19 cellular contexts compared by ENCODE assay signal in genomic region chr17:258045-258734, GRCh38.
DNase-seq lines count a peak whose midpoint lies in the region; ATAC-seq and TF ChIP-seq lines count a peak whose summit lies in the region.
"Had no signal": no experiment of that assay in that cellular context is flagged by ENCODE, and none has a peak within 500 bp of the region (broad histone marks: within the 10 kb centered on the region; RNA-seq: fewer than 3 reads in every experiment).

No MANE protein-coding gene starts in this region.

- ATAC-seq in right cardiac atrium (peak in 1 of 2 donors; percentile 61), Right ventricle myocardium inferior (no peak)
- ATAC-seq: GM12878; K562; stimulated activated naive CD8-positive, alpha-beta T cell treated with anti-CD3 and anti-CD28 coated beads, Interleukin-15, Interleukin-2, amounts not matched to agents 100 U/mL and 50 U/mL, for 24 hours had no signal

- TF ChIP-seq CTCF in osteocyte (IDR thresholded peaks at IDR 0.05) (no peak), MCF 10A (IDR thresholded peaks at IDR 0.05; ENCODE audit: unreplicated experiment) (no peak), OCI-LY7 (conservative IDR thresholded peaks at IDR 0.05; ENCODE audit: low read length) (no peak), coronary artery (IDR thresholded peaks at IDR 0.05) (no peak)

- no peak overlapping the region for H2AFZ ChIP-seq in OCI-LY7 (ENCODE audit: low read length)
- H2AFZ ChIP-seq: hepatocyte had no signal

- intact Hi-C loops in right cardiac atrium (cut with DNase I), result no loop called here
- intact Hi-C loops in Right ventricle myocardium inferior (cut with DNase I), result no loop called here
- intact Hi-C loops in dendritic cell treated with granulocyte-macrophage colony-stimulating factor and Interleukin-4, amounts not matched to agents 40 ng/mL and 50 ng/mL, for 4 days (cut with micrococcal nuclease), result no loop called here
- intact Hi-C loops in MCF 10A (cut with micrococcal nuclease), result no loop called here
- intact Hi-C loops in OCI-LY7 (cut with micrococcal nuclease; ENCODE audit: unreplicated experiment), result no loop called here

- H3K4me3 ChIP-seq in right cardiac atrium (ENCODE audit: low read length) (no peak overlapping the region), OCI-LY7 (ENCODE audit: low read depth, low read length, poor library complexity, severe bottlenecking) (no peak overlapping the region), coronary artery (no peak overlapping the region)
- H3K4me3 ChIP-seq: GM12878, hepatocyte, K562, thyroid gland had no signal

- peaks cover 24% of the 10 kb centered on the region for H3K27me3 Mint-ChIP-seq in dendritic cell treated with granulocyte-macrophage colony-stimulating factor and Interleukin-4, amounts not matched to agents 40 ng/mL and 50 ng/mL, for 4 days
- H3K27me3 Mint-ChIP-seq in osteocyte (ENCODE audit: unreplicated experiment) (no peaks in the 10 kb centered on the region), MCF 10A (ENCODE audit: insufficient read depth, unreplicated experiment) (peaks cover 30% of the 10 kb centered on the region)
- H3K27me3 Mint-ChIP-seq: activated naive CD4-positive, alpha-beta T cell treated with anti-CD3 and anti-CD28 coated beads, Interleukin-2, amount 50 U/mL, for 24 hours had no signal

- peaks cover 19% of the 10 kb centered on the region for H3K9me3 Mint-ChIP-seq in dendritic cell treated with granulocyte-macrophage colony-stimulating factor and Interleukin-4, amounts not matched to agents 40 ng/mL and 50 ng/mL, for 4 days
- H3K9me3 Mint-ChIP-seq in osteocyte (ENCODE audit: unreplicated experiment), result peaks cover 5% of the 10 kb centered on the region
- peaks cover 5% of the 10 kb centered on the region for H3K9me3 Mint-ChIP-seq in MCF 10A (ENCODE audit: unreplicated experiment)
- H3K9me3 Mint-ChIP-seq: activated naive CD4-positive, alpha-beta T cell treated with anti-CD3 and anti-CD28 coated beads, Interleukin-2, amount 50 U/mL, for 24 hours had no signal

- no peak overlapping the region for H3K4me3 Mint-ChIP-seq in dendritic cell treated with granulocyte-macrophage colony-stimulating factor and Interleukin-4, amounts not matched to agents 40 ng/mL and 50 ng/mL, for 4 days
- H3K4me3 Mint-ChIP-seq in osteocyte (ENCODE audit: unreplicated experiment) (no peak overlapping the region), MCF 10A (ENCODE audit: unreplicated experiment) (no peak overlapping the region)
- H3K4me3 Mint-ChIP-seq: activated naive CD4-positive, alpha-beta T cell treated with anti-CD3 and anti-CD28 coated beads, Interleukin-2, amount 50 U/mL, for 24 hours had no signal

- WGBS in right cardiac atrium, result 64% methylated on average over 23 of the region's 23 CpGs

- POLR2A ChIA-PET in MCF 10A (lab: Yijun Ruan, JAX) (no interaction called here), OCI-LY7 (lab: Charles Lee) (no interaction called here)

- no peaks in the 10 kb centered on the region for H3K27me3 ChIP-seq in right cardiac atrium (ENCODE audit: control insufficient read depth, insufficient read depth)
- H3K27me3 ChIP-seq: hepatocyte, thyroid gland had no signal

- no peaks in the 10 kb centered on the region for H3K36me3 ChIP-seq in OCI-LY7 (ENCODE audit: insufficient read depth, low read length)
- H3K36me3 ChIP-seq: thyroid gland had no signal

- H3K4me1 Mint-ChIP-seq in dendritic cell treated with granulocyte-macrophage colony-stimulating factor and Interleukin-4, amounts not matched to agents 40 ng/mL and 50 ng/mL, for 4 days (ENCODE audit: low read depth), result peaks cover 9% of the 10 kb centered on the region
- H3K4me1 Mint-ChIP-seq in osteocyte (ENCODE audit: unreplicated experiment) (no peaks in the 10 kb centered on the region), MCF 10A (ENCODE audit: insufficient read depth, unreplicated experiment) (no peaks in the 10 kb centered on the region)
- H3K4me1 Mint-ChIP-seq: activated naive CD4-positive, alpha-beta T cell treated with anti-CD3 and anti-CD28 coated beads, Interleukin-2, amount 50 U/mL, for 24 hours had no signal

- H3K9me2 ChIP-seq in OCI-LY7 (ENCODE audit: insufficient read depth, low read length), result no peaks in the 10 kb centered on the region

- H3K9me3 ChIP-seq in right cardiac atrium (ENCODE audit: control insufficient read depth, low read length), result no peaks in the 10 kb centered on the region
- no peaks in the 10 kb centered on the region for H3K9me3 ChIP-seq in OCI-LY7 (ENCODE audit: low read length)
- H3K9me3 ChIP-seq: thyroid gland had no signal

- BruUV-seq in MCF 10A (replicated peaks; lab: Mats Ljungman, UMichigan) (no TSS peak), OCI-LY7 (replicated peaks; lab: Mats Ljungman, UMichigan) (no TSS peak)

- DNase-seq in right cardiac atrium (no peak), Right ventricle myocardium inferior (ENCODE audit: missing footprints) (no peak), osteocyte (ENCODE audit: extremely low spot score, unreplicated experiment) (peak; percentile 73), MCF 10A (ENCODE audit: unreplicated experiment) (no peak), OCI-LY7 (ENCODE audit: low spot score) (no peak), coronary artery (ENCODE audit: low spot score) (no peak)
- DNase-seq: activated CD4-positive, alpha-beta T cell treated with anti-CD3 and anti-CD28 coated beads, Interleukin-2, amount 50 U/mL, for 4 hours; activated T-cell treated with anti-CD3 and anti-CD28 coated beads, Interleukin-2, amount 50 U/mL, for 1 hour; NCI-H2171; NCI-H526; stimulated activated CD4-positive, alpha-beta T cell treated with anti-CD3 and anti-CD28 coated beads, Interleukin-2, amount 100 ng/mL, for 24 hours; stimulated activated naive CD8-positive, alpha-beta T cell treated with anti-CD3 and anti-CD28 coated beads, Interleukin-15, Interleukin-2, amounts not matched to agents 100 U/mL and 50 U/mL, for 24 hours; SW 1271; thyroid gland had no signal

- H3K4me2 ChIP-seq in OCI-LY7 (ENCODE audit: low read length), result no peak overlapping the region
- H3K4me2 ChIP-seq: hepatocyte had no signal

- CTCF ChIA-PET in MCF 10A (lab: Yijun Ruan, JAX), result no interaction called here
- CTCF ChIA-PET in OCI-LY7 (lab: Charles Lee; ENCODE audit: unreplicated experiment), result no interaction called here

- peaks cover 2% of the 10 kb centered on the region for H3K4me1 ChIP-seq in right cardiac atrium (ENCODE audit: control insufficient read depth, insufficient read depth, low read length)
- H3K4me1 ChIP-seq in OCI-LY7 (ENCODE audit: insufficient read depth, low read length, poor library complexity, severe bottlenecking), result no peaks in the 10 kb centered on the region
- H3K4me1 ChIP-seq: thyroid gland had no signal

- H3K36me3 Mint-ChIP-seq in dendritic cell treated with granulocyte-macrophage colony-stimulating factor and Interleukin-4, amounts not matched to agents 40 ng/mL and 50 ng/mL, for 4 days (ENCODE audit: low read depth), result no peaks in the 10 kb centered on the region
- H3K36me3 Mint-ChIP-seq in osteocyte (ENCODE audit: unreplicated experiment) (no peaks in the 10 kb centered on the region), MCF 10A (ENCODE audit: insufficient read depth, unreplicated experiment) (no peaks in the 10 kb centered on the region)

- no peaks in the 10 kb centered on the region for H3K79me2 ChIP-seq in OCI-LY7 (ENCODE audit: insufficient read depth, low read depth, low read length)
- H3K79me2 ChIP-seq: hepatocyte had no signal

- H3K27ac ChIP-seq in right cardiac atrium (ENCODE audit: low read length) (peak overlapping the region; percentile 14), OCI-LY7 (ENCODE audit: low read depth, low read length, poor library complexity, severe bottlenecking) (no peak overlapping the region), coronary artery (no peak overlapping the region)
- H3K27ac ChIP-seq: hepatocyte, thyroid gland had no signal

- H4K20me1 ChIP-seq in OCI-LY7 (ENCODE audit: insufficient read depth, low read length), result no peaks in the 10 kb centered on the region

- peak overlapping the region; percentile 5 for H3K27ac Mint-ChIP-seq in dendritic cell treated with granulocyte-macrophage colony-stimulating factor and Interleukin-4, amounts not matched to agents 40 ng/mL and 50 ng/mL, for 4 days
- H3K27ac Mint-ChIP-seq in osteocyte (ENCODE audit: unreplicated experiment) (no peak overlapping the region), MCF 10A (ENCODE audit: low read depth, unreplicated experiment) (no peak overlapping the region)
- H3K27ac Mint-ChIP-seq: activated naive CD4-positive, alpha-beta T cell treated with anti-CD3 and anti-CD28 coated beads, Interleukin-2, amount 50 U/mL, for 24 hours had no signal
